In the genomic region with DNA sequence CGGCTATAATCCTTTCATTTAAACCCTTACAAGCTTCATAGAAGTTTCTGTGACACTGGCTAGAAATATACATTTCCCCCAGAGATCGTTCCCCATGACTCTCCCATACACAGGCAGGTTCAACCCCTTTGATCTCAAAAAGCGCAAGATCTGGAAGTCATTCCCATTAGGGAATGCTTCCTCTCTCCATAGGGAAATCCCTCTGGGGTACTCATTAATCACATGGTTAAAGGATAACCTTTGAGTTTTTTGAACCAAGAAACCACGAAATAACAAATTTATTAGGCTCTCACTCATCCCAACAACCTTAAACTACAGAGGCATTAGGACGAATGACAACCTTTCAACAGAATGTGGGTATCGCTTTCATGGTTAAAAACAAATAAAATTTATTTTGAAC, we compare ENCODE assay signal across 23 cellular contexts.
"Had no signal": no experiment of that assay in that cellular context is flagged by ENCODE, and none has a peak within 500 bp of the region (broad histone marks: within the 10 kb centered on the region; RNA-seq: fewer than 3 reads in every experiment).

No MANE protein-coding gene starts in this region.

- H3K27ac ChIP-seq: heart left ventricle, parathyroid adenoma, psoas muscle, spleen, testis, tibial nerve had no signal

- H3K4me3 ChIP-seq: heart left ventricle, psoas muscle, spleen, testis, tibial nerve had no signal

- DNase-seq: cerebellar nuclear complex; erythroblast; foreskin melanocyte; heart left ventricle; hippocampal formation; left colon; mesendoderm; naive B cell; nephron progenitor cell; psoas muscle; spleen; stimulated activated CD4-positive, alpha-beta T cell treated with anti-CD3 and anti-CD28 coated beads, Interleukin-15, amount 100 ng/mL, for 24 hours; stimulated activated CD4-positive, alpha-beta T cell treated with anti-CD3 and anti-CD28 coated beads, Interleukin-1b, Interleukin-23, amount 100 ng/mL, for 48 hours; stimulated activated CD4-positive, alpha-beta T cell treated with anti-CD3 and anti-CD28 coated beads, Interleukin-4, amount 100 ng/mL, for 24 hours; testis had no signal

- H3K4me1 Mint-ChIP-seq: naive B cell; stimulated activated memory B cell treated with anti-CD40 and anti-IgM and Interleukin-4, amounts not matched to agents 10 μg/mL and 1 μg/mL and 100 μg/mL, for 72 hours had no signal

- H3K36me3 Mint-ChIP-seq: stimulated activated memory B cell treated with anti-CD40 and anti-IgM and Interleukin-4, amounts not matched to agents 10 μg/mL and 1 μg/mL and 100 μg/mL, for 72 hours had no signal

- H3K36me3 ChIP-seq: heart left ventricle, spleen, tibial nerve had no signal

- H3K4me1 ChIP-seq: parathyroid adenoma, psoas muscle, spleen had no signal

- ATAC-seq: heart left ventricle; left colon; psoas muscle; sciatic nerve; stimulated activated memory B cell treated with anti-CD40 and anti-IgM and Interleukin-4, amounts not matched to agents 10 μg/mL and 1 μg/mL and 100 μg/mL, for 72 hours had no signal

- FAIRE-seq: colon, islet of Langerhans had no signal

- H3K27ac Mint-ChIP-seq: dendritic cell treated with granulocyte-macrophage colony-stimulating factor and Interleukin-4, amounts not matched to agents 40 ng/mL and 50 ng/mL, for 4 days; naive B cell; nephron progenitor cell; stimulated activated memory B cell treated with anti-CD40 and anti-IgM and Interleukin-4, amounts not matched to agents 10 μg/mL and 1 μg/mL and 100 μg/mL, for 72 hours; stimulated activated naive CD8-positive, alpha-beta T cell treated with anti-CD3 and anti-CD28 coated beads, Interleukin-15, Interleukin-2, amounts not matched to agents 100 ng/mL and 50 ng/mL, for 24 hours had no signal

- H3K9ac ChIP-seq: parathyroid adenoma had no signal

- H3K4me3 Mint-ChIP-seq: dendritic cell treated with granulocyte-macrophage colony-stimulating factor and Interleukin-4, amounts not matched to agents 40 ng/mL and 50 ng/mL, for 4 days; nephron progenitor cell; stimulated activated memory B cell treated with anti-CD40 and anti-IgM and Interleukin-4, amounts not matched to agents 10 μg/mL and 1 μg/mL and 100 μg/mL, for 72 hours; stimulated activated naive CD8-positive, alpha-beta T cell treated with anti-CD3 and anti-CD28 coated beads, Interleukin-15, Interleukin-2, amounts not matched to agents 100 ng/mL and 50 ng/mL, for 24 hours had no signal

- H3K9me3 ChIP-seq: psoas muscle, testis had no signal
